In the genomic region with DNA sequence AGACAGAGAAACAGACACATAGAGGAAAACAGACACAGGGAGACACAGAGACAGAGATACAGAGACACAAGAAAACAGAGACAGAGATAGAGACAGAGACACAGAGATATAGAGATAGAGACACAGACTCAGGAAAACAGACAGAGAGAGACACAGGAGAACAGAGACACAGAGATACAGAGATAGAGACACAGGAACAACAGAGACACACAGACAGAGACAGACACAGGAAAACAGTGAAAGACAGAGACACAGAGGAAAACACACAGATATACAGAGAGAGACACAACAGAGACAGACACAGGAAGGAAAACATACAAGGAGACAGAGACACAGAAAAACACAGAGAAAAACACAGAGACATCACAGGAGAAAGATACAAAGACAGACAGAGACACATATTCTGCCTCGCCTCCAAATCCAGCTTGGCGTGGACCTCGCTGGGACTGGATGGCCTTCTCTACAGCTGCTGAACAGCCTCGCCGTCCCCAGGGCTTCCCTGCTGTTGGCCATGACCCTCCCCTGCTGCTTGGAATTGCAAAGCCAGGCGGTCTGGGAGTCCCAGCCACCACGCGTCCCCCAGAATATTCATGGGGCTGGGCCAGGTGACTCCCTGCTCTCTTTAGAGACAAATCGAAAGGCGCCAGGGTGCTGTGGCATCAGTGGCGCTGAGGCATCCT, we compare ENCODE assay signal across 18 cellular contexts. TPM values are rescaled to one million over a fixed set of nuclear protein-coding genes. Genes with fewer than 3 reads are reported as not detected.
DNase-seq lines count a peak whose midpoint lies in the region; ATAC-seq and TF ChIP-seq lines count a peak whose summit lies in the region.
"Had no signal": no experiment of that assay in that cellular context is flagged by ENCODE, and none has a peak within 500 bp of the region (broad histone marks: within the 10 kb centered on the region; RNA-seq: fewer than 3 reads in every experiment).

No MANE protein-coding gene starts in this region.

- H4K20me1 ChIP-seq in HCT116 (ENCODE audit: insufficient read depth), result no peaks in the 10 kb centered on the region

- no peak overlapping the region for H3K4me2 ChIP-seq in HCT116 (ENCODE audit: low read length)
- no peak overlapping the region for H3K4me2 ChIP-seq in neuronal stem cell (ENCODE audit: insufficient read depth, low read length, poor library complexity, severe bottlenecking)

- H2AFZ ChIP-seq in HCT116 (ENCODE audit: low read depth, low read length, poor library complexity, severe bottlenecking), result no peak overlapping the region
- H2AFZ ChIP-seq in neuronal stem cell (ENCODE audit: low read length), result no peak overlapping the region
- H2AFZ ChIP-seq: parathyroid adenoma had no signal

- TF ChIP-seq RAD21 in HCT116 (IDR thresholded peaks at IDR 0.05; ENCODE audit: low read depth), result no peak

- RAD21 ChIA-PET in HCT116 (lab: Charles Lee; ENCODE audit: low non-redundant PET in 1 of 2, low total read pairs in 2 of 2, uncharacterized antibody in 2 of 2, unreplicated experiment in 2 of 2), result no interaction called here

- no peak overlapping the region for H2BK120ac ChIP-seq in neuronal stem cell (ENCODE audit: low read depth, low read length)

- CTCF ChIA-PET in HCT116 (lab: Charles Lee), result no interaction called here

- WGBS in neuronal stem cell (ENCODE audit: extremely low coverage in 2 of 2, insufficient read length in 2 of 2, insufficient replicate concordance in 1 of 2), 2 donors, result no CpG with 5 or more reads among the region's 11 CpGs

- no peak for ATAC-seq in HCT116
- ATAC-seq in central memory CD8-positive, alpha-beta T cell (replicated peaks; ENCODE audit: extremely low read depth, poor library complexity, severe bottlenecking), result no peak
- ATAC-seq: GM12878 had no signal

- no peak overlapping the region for H3K4me3 ChIP-seq in HCT116 (replicated peaks in 1 of 2; ENCODE audit: low read depth in 1 of 2, low read length in 2 of 2)
- no peak overlapping the region for H3K4me3 ChIP-seq in neuronal stem cell (ENCODE audit: low read length in 2 of 2)
- H3K4me3 ChIP-seq: GM12878, thoracic aorta had no signal

- no peaks in the 10 kb centered on the region for H3K9me2 ChIP-seq in HCT116 (ENCODE audit: insufficient read depth)

- DNase-seq in activated effector memory CD4-positive, alpha-beta T cell treated with anti-CD3 and anti-CD28 coated beads, Interleukin-2, amount 50 U/mL, for 16 hours, result peak; percentile 58
- DNase-seq in activated effector memory CD4-positive, alpha-beta T cell treated with Interleukin-2 at 50 U/mL for 16 hours, result no peak
- DNase-seq in HCT116 (ENCODE audit: low read depth, low spot score) (no peak), neuronal stem cell (ENCODE audit: low spot score) (no peak), caudate nucleus (lab: John Stamatoyannopoulos, UW) (no peak), midbrain (lab: John Stamatoyannopoulos, UW) (no peak)
- no peak for DNase-seq in central memory CD8-positive, alpha-beta T cell (ENCODE audit: low spot score in 2 of 2)
- DNase-seq: activated CD4-positive, alpha-beta T cell treated with anti-CD3 and anti-CD28 coated beads, Interleukin-2, amount 50 U/mL, for 48 hours; central memory CD4-positive, alpha-beta T cell; foreskin fibroblast; NCI-H1436; NCI-H526; RPMI8226 had no signal

- BruUV-seq in HCT116 (replicated peaks; lab: Mats Ljungman, UMichigan), result no TSS peak

- H2BK12ac ChIP-seq in neuronal stem cell (ENCODE audit: low read length), result no peak overlapping the region

- H3K4me1 Mint-ChIP-seq in central memory CD8-positive, alpha-beta T cell, result peaks cover 15% of the 10 kb centered on the region

- H2BK15ac ChIP-seq in neuronal stem cell (ENCODE audit: low read length), result no peak overlapping the region

- H3K9me3 ChIP-seq in HCT116 (ENCODE audit: control insufficient read depth in 1 of 2, insufficient read depth in 1 of 2, low read depth in 1 of 2, low read length in 2 of 2), result no peaks in the 10 kb centered on the region
- H3K9me3 ChIP-seq in neuronal stem cell (replicated peaks in 1 of 2; ENCODE audit: control insufficient read depth in 2 of 2, insufficient read depth in 1 of 2, low read depth in 1 of 2, low read length in 2 of 2), result peaks cover 0 to 1% of the 10 kb centered on the region in 2 donors
- H3K9me3 ChIP-seq: thoracic aorta had no signal

- peaks cover 3% of the 10 kb centered on the region for H3K79me1 ChIP-seq in neuronal stem cell (ENCODE audit: low read depth, low read length)

- H3K18ac ChIP-seq in neuronal stem cell (ENCODE audit: low read length), result no peak overlapping the region

- no peaks in the 10 kb centered on the region for H3K27me3 Mint-ChIP-seq in central memory CD8-positive, alpha-beta T cell

- no peak overlapping the region for H3K9ac ChIP-seq in HCT116 (ENCODE audit: low read length)
- no peak overlapping the region for H3K9ac ChIP-seq in neuronal stem cell (ENCODE audit: low read depth, low read length, poor library complexity)
- H3K9ac ChIP-seq: parathyroid adenoma had no signal

- peaks cover 7 to 57% of the 10 kb centered on the region in 2 experiments; a peak in 2 of 4 replicates for H3K36me3 ChIP-seq in HCT116 (ENCODE audit: control insufficient read depth in 1 of 2, insufficient read depth in 2 of 2, low read length in 2 of 2)
- no peaks in the 10 kb centered on the region for H3K36me3 ChIP-seq in neuronal stem cell (replicated peaks in 1 of 2; ENCODE audit: control insufficient read depth in 2 of 2, insufficient read depth in 2 of 2, low read length in 2 of 2)
- H3K36me3 ChIP-seq: thoracic aorta had no signal

- peak overlapping the region; percentile 43 for H3K27ac Mint-ChIP-seq in central memory CD8-positive, alpha-beta T cell (ENCODE audit: low read depth)

- H2BK5ac ChIP-seq in neuronal stem cell (ENCODE audit: low read length), result peak overlapping the region; percentile 39

- H3K23ac ChIP-seq in neuronal stem cell (ENCODE audit: low read depth, low read length, poor library complexity), result no peak overlapping the region

- no peak for TF ChIP-seq POLR2A in HCT116 (IDR thresholded peaks at IDR 0.05; ENCODE audit: borderline replicate concordance, extremely low read depth, insufficient read depth, insufficient read length)

- H3K27ac ChIP-seq in HCT116 (ENCODE audit: low read depth, low read length), result peak overlapping the region; percentile 52
- no peak overlapping the region for H3K27ac ChIP-seq in neuronal stem cell (replicated peaks; ENCODE audit: low read length)
- H3K27ac ChIP-seq in caudate nucleus (ENCODE audit: low read depth, low read length), result no peak overlapping the region
- H3K27ac ChIP-seq: HL-60, parathyroid adenoma, thoracic aorta had no signal

- H3K4ac ChIP-seq in neuronal stem cell (ENCODE audit: low read length), result no peak overlapping the region

- H4K8ac ChIP-seq in neuronal stem cell (ENCODE audit: low read depth, low read length), result no peak overlapping the region

- H3K79me2 ChIP-seq in HCT116 (ENCODE audit: insufficient read depth, low read length), result peaks cover 95% of the 10 kb centered on the region
- H3K79me2 ChIP-seq: parathyroid adenoma had no signal

- no peaks in the 10 kb centered on the region for H3K9me3 Mint-ChIP-seq in central memory CD8-positive, alpha-beta T cell

- peak overlapping the region; percentile 47 for H3K14ac ChIP-seq in neuronal stem cell (ENCODE audit: low read length)

- H3K27me3 ChIP-seq in HCT116 (ENCODE audit: insufficient read depth, low read length) (no peaks in the 10 kb centered on the region), neuronal stem cell (ENCODE audit: control insufficient read depth in 3 of 3, insufficient read depth in 3 of 3, low read depth in 1 of 3, low read length in 3 of 3) (peaks cover 0 to 6% (median 0%) of the 10 kb centered on the region in 3 experiments)

- H3K36me3 Mint-ChIP-seq in central memory CD8-positive, alpha-beta T cell (ENCODE audit: insufficient read depth), result no peaks in the 10 kb centered on the region

- intact Hi-C loops in HCT116 (cut with micrococcal nuclease), result no loop called here

- no peak overlapping the region for H4K91ac ChIP-seq in neuronal stem cell (ENCODE audit: low read depth, low read length, poor library complexity)

- peak overlapping the region; percentile 92 for H2AK5ac ChIP-seq in neuronal stem cell (ENCODE audit: low read depth, low read length)

- POLR2A ChIA-PET in HCT116 (lab: Charles Lee), result interaction anchor here (0.6 kb wide), 1 partner anchor 38 kb away, joined by 4 read pairs; no protein-coding TSS in a partner anchor

- H3K4me3 Mint-ChIP-seq in central memory CD8-positive, alpha-beta T cell, result no peak overlapping the region

- TF ChIP-seq CTCF in HCT116 (IDR thresholded peaks at IDR 0.05 in 2 of 3, conservative IDR thresholded peaks at IDR 0.05 in 1 of 3; ENCODE audit: borderline replicate concordance in 1 of 3, insufficient read depth in 1 of 3, low read depth in 2 of 3, low read length in 2 of 3), result no peak

- H3K4me1 ChIP-seq in HCT116 (ENCODE audit: control insufficient read depth in 1 of 2, insufficient read depth in 2 of 2, low read length in 2 of 2) (peaks cover 22 to 62% of the 10 kb centered on the region in 2 experiments), neuronal stem cell (ENCODE audit: control insufficient read depth in 2 of 2, insufficient read depth in 1 of 2, low read depth in 1 of 2, low read length in 2 of 2) (peaks cover 5 to 17% of the 10 kb centered on the region in 2 donors)
- H3K4me1 ChIP-seq: parathyroid adenoma had no signal

TF ChIP-seq in HCT116, 20 proteins besides CTCF, POLR2A, EP300 and RAD21 (continues in another document):
- TF ChIP-seq, protein P1, sequence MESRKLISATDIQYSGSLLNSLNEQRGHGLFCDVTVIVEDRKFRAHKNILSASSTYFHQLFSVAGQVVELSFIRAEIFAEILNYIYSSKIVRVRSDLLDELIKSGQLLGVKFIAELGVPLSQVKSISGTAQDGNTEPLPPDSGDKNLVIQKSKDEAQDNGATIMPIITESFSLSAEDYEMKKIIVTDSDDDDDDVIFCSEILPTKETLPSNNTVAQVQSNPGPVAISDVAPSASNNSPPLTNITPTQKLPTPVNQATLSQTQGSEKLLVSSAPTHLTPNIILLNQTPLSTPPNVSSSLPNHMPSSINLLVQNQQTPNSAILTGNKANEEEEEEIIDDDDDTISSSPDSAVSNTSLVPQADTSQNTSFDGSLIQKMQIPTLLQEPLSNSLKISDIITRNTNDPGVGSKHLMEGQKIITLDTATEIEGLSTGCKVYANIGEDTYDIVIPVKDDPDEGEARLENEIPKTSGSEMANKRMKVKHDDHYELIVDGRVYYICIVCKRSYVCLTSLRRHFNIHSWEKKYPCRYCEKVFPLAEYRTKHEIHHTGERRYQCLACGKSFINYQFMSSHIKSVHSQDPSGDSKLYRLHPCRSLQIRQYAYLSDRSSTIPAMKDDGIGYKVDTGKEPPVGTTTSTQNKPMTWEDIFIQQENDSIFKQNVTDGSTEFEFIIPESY (IDR thresholded peaks at IDR 0.05; ENCODE audit: extremely low read depth, insufficient replicate concordance, low read length), result no peak

RNA-seq across cellular contexts. Expression of a gene that starts 36.8 kb away (rescaled TPM):
- total RNA-seq in HCT116 (2021; ENCODE audit: unreplicated experiment), result 187 TPM
- 139 and 172 TPM in 2 replicates for polyA plus RNA-seq in HCT116 (2012)
- 0.28 TPM for polyA plus RNA-seq in neuronal stem cell (2013, experiment 1 of 2)
- polyA plus RNA-seq in neuronal stem cell (2013, experiment 2 of 2), result 0.21 TPM
- total RNA-seq: epithelial cell of proximal tubule, GM12878, thoracic aorta had no signal
- polyA plus RNA-seq: GM12878 had no signal

RNA-seq across cellular contexts. Expression of a gene that starts 50.9 kb away (rescaled TPM):
- total RNA-seq in HCT116 (2021; ENCODE audit: unreplicated experiment), result 33.8 TPM
- polyA plus RNA-seq in HCT116 (2012), result 28.7 and 30.0 TPM in 2 replicates
- polyA plus RNA-seq in neuronal stem cell (2013, experiment 1 of 2), result 15.5 TPM
- polyA plus RNA-seq in neuronal stem cell (2013, experiment 2 of 2), result 15.6 TPM

RNA-seq across cellular contexts. Expression of a gene that starts 59.2 kb away (rescaled TPM):
- total RNA-seq in HCT116 (2021; ENCODE audit: unreplicated experiment), result 73.6 TPM
- polyA plus RNA-seq in HCT116 (2012), result 59.4 and 59.5 TPM in 2 replicates
- polyA plus RNA-seq in neuronal stem cell (2013, experiment 1 of 2), result 15.0 TPM
- polyA plus RNA-seq in neuronal stem cell (2013, experiment 2 of 2), result 14.7 TPM
